ENCODE assay signal across 8 cellular contexts in genomic region chr7:100120518-100121085, GRCh38. TPM values are rescaled to one million over a fixed set of nuclear protein-coding genes. Genes with fewer than 3 reads are reported as not detected.
DNase-seq lines count a peak whose midpoint lies in the region; ATAC-seq and TF ChIP-seq lines count a peak whose summit lies in the region.

No MANE protein-coding gene starts in this region.

- CTCF ChIA-PET in SK-N-SH (lab: Yijun Ruan, JAX) = interaction anchor here (0.8 to 5.0 kb wide), 8 partner anchors 9 to 330 kb away, joined by 3 to 40 read pairs (median 4); no protein-coding TSS in a partner anchor

- ATAC-seq in SK-N-SH treated with all-trans-retinoic acid at 6 μM for 48 hours = no peak
- ATAC-seq in HG03045 (IDR thresholded peaks at IDR 0.05; ENCODE audit: unreplicated experiment) = no peak
- ATAC-seq in HG03439 (IDR thresholded peaks at IDR 0.05; ENCODE audit: unreplicated experiment) = no peak

- peak overlapping the region; percentile 96 for H3K4me2 ChIP-seq in SK-N-SH

- peaks cover 46% of the 10 kb centered on the region for H3K4me1 Mint-ChIP-seq in activated naive CD4-positive, alpha-beta T cell treated with anti-CD3 and anti-CD28 coated beads, Interleukin-2, amount 50 U/mL, for 24 hours

- peaks cover 35% of the 10 kb centered on the region for H3F3A ChIP-seq in SK-N-SH (replicated peaks; ENCODE audit: insufficient read depth)

- H3K9ac ChIP-seq in SK-N-SH (peak overlapping the region; percentile 78), iPS-20b (ENCODE audit: low read depth, low read length) (peak overlapping the region; percentile 93; the same call in 1 of the 2 replicates)

- TF ChIP-seq RAD21 in SK-N-SH (IDR thresholded peaks at IDR 0.05; ENCODE audit: low read length) = no peak

- no peaks in the 10 kb centered on the region for H4K20me1 ChIP-seq in SK-N-SH (ENCODE audit: insufficient read depth)

- H3K4me3 Mint-ChIP-seq in activated naive CD4-positive, alpha-beta T cell treated with anti-CD3 and anti-CD28 coated beads, Interleukin-2, amount 50 U/mL, for 24 hours = peak overlapping the region; percentile 94

- peaks cover 4% of the 10 kb centered on the region for H3K36me3 Mint-ChIP-seq in activated naive CD4-positive, alpha-beta T cell treated with anti-CD3 and anti-CD28 coated beads, Interleukin-2, amount 50 U/mL, for 24 hours

- peak overlapping the region; percentile 100 for H3K27ac Mint-ChIP-seq in activated naive CD4-positive, alpha-beta T cell treated with anti-CD3 and anti-CD28 coated beads, Interleukin-2, amount 50 U/mL, for 24 hours

- TF ChIP-seq EP300 in SK-N-SH (IDR thresholded peaks at IDR 0.05; ENCODE audit: borderline replicate concordance in 1 of 2, low read depth in 1 of 2, low read length in 1 of 2) (no peak), suprapubic skin (IDR thresholded peaks at IDR 0.05) (no peak)

- H3K36me3 ChIP-seq in SK-N-SH (replicated peaks in 1 of 2; ENCODE audit: control insufficient read depth in 1 of 2, insufficient read depth in 2 of 2, low read length in 1 of 2) (peaks cover 13 to 28% of the 10 kb centered on the region in 2 experiments), iPS-20b (ENCODE audit: insufficient read depth, low read depth, low read length) (0 out of 2 replicates have a peak, but pooled peaks cover 10% of the 10 kb centered on the region), suprapubic skin (no peaks in the 10 kb centered on the region)

- H3K79me2 ChIP-seq in SK-N-SH (ENCODE audit: insufficient read depth) = peaks cover 65% of the 10 kb centered on the region

- H3K27ac ChIP-seq in SK-N-SH (ENCODE audit: low read depth in 2 of 2, low read length in 1 of 2) (peak overlapping the region; percentile 84; a peak in 3 of 4 replicates), iPS-20b (ENCODE audit: low read length) (no peak overlapping the region), suprapubic skin (no peak overlapping the region)

- no peak for TF ChIP-seq POLR2A in suprapubic skin (IDR thresholded peaks at IDR 0.05)

- POLR2A ChIA-PET in SK-N-SH (lab: Yijun Ruan, JAX) = interaction anchor here (1.1 to 2.5 kb wide), 3 partner anchors 14 to 29 kb away, joined by 3 to 15 read pairs (median 3); partner anchors contain the start of genes AP4M1, LAMTOR4 and MCM7

- H3K4me3 ChIP-seq in SK-N-SH (ENCODE audit: low read depth in 2 of 2, low read length in 1 of 2) (peak overlapping the region; percentile 69 to 97), iPS-20b (ENCODE audit: low read length) (peak overlapping the region; percentile 92), suprapubic skin (peak overlapping the region; percentile 86)

- H3K9me3 Mint-ChIP-seq in activated naive CD4-positive, alpha-beta T cell treated with anti-CD3 and anti-CD28 coated beads, Interleukin-2, amount 50 U/mL, for 24 hours = no peaks in the 10 kb centered on the region

- peaks cover 8 to 11% of the 10 kb centered on the region in 2 experiments; a peak in 2 of 4 replicates for H3K4me1 ChIP-seq in SK-N-SH (ENCODE audit: control insufficient read depth in 1 of 2, insufficient read depth in 2 of 2, low read depth in 1 of 2, low read length in 1 of 2)
- H3K4me1 ChIP-seq in iPS-20b (ENCODE audit: insufficient read depth, low read length) = 0 out of 2 replicates have a peak, but pooled peaks cover 5% of the 10 kb centered on the region
- H3K4me1 ChIP-seq in suprapubic skin = peaks cover 32% of the 10 kb centered on the region

- H3K27me3 Mint-ChIP-seq in activated naive CD4-positive, alpha-beta T cell treated with anti-CD3 and anti-CD28 coated beads, Interleukin-2, amount 50 U/mL, for 24 hours = no peaks in the 10 kb centered on the region

- peak overlapping the region; percentile 93; the same call in 1 of the 2 replicates for H2AFZ ChIP-seq in SK-N-SH (ENCODE audit: low read depth)

- H3K9me3 ChIP-seq in SK-N-SH = no peaks in the 10 kb centered on the region
- no peaks in the 10 kb centered on the region for H3K9me3 ChIP-seq in iPS-20b (ENCODE audit: insufficient read depth, low read depth, low read length)
- H3K9me3 ChIP-seq in suprapubic skin = no peaks in the 10 kb centered on the region

- TF ChIP-seq CTCF in SK-N-SH (IDR thresholded peaks at IDR 0.05) = no peak
- TF ChIP-seq CTCF in suprapubic skin (IDR thresholded peaks at IDR 0.05) = no peak

- no peaks in the 10 kb centered on the region for H3K27me3 ChIP-seq in SK-N-SH (ENCODE audit: insufficient read depth)
- no peaks in the 10 kb centered on the region for H3K27me3 ChIP-seq in iPS-20b (ENCODE audit: insufficient read depth, low read length)
- H3K27me3 ChIP-seq in suprapubic skin = no peaks in the 10 kb centered on the region

- WGBS in SK-N-SH (ENCODE audit: low lambda C conversion rate) = 67% methylated on average over 4 of the region's 4 CpGs
- 48% methylated on average over 4 of the region's 4 CpGs for WGBS in suprapubic skin

- DNase-seq in SK-N-SH (no peak), suprapubic skin (ENCODE audit: low spot score in 2 of 2) (no peak), ureter (ENCODE audit: low spot score) (no peak)

- no peaks in the 10 kb centered on the region for H3K9me2 ChIP-seq in SK-N-SH

TF ChIP-seq in SK-N-SH, 30 proteins besides CTCF, POLR2A, EP300 and RAD21 (continues in another document):
- TF ChIP-seq MEF2A (IDR thresholded peaks at IDR 0.05; ENCODE audit: borderline replicate concordance, low read depth) (no peak), ZBTB33 (IDR thresholded peaks at IDR 0.05; ENCODE audit: borderline replicate concordance, low read depth) (no peak), FOXJ3 (CRISPR knock-in tag; IDR thresholded peaks at IDR 0.05) (no peak), MAX (IDR thresholded peaks at IDR 0.05; ENCODE audit: low read depth) (no peak), MXI1 (IDR thresholded peaks at IDR 0.05; ENCODE audit: low read depth, low read length) (no peak)

TF ChIP-seq in SK-N-SH treated with all-trans-retinoic acid at 6 μM for 48 hours, 23 proteins besides CTCF, POLR2A, EP300 and RAD21 (continues in another document):
- TF ChIP-seq TOX (CRISPR knock-in tag; IDR thresholded peaks at IDR 0.05; ENCODE audit: borderline replicate concordance) (no peak), ZNF70 (CRISPR knock-in tag; IDR thresholded peaks at IDR 0.05) (no peak), CREB5 (CRISPR knock-in tag; IDR thresholded peaks at IDR 0.05; ENCODE audit: low read depth) (no peak), ESRRG (CRISPR knock-in tag; IDR thresholded peaks at IDR 0.05) (no peak), GLIS3 (CRISPR knock-in tag; IDR thresholded peaks at IDR 0.05) (no peak), RARB (CRISPR knock-in tag; IDR thresholded peaks at IDR 0.05) (no peak), ZFP30 (CRISPR knock-in tag; IDR thresholded peaks at IDR 0.05) (no peak), ZFP3 (CRISPR knock-in tag; IDR thresholded peaks at IDR 0.05) (no peak), ZNF8 (CRISPR knock-in tag; IDR thresholded peaks at IDR 0.05) (no peak)

RNA-seq across cellular contexts. Expression of gene CNPY4, which starts 1.2 kb away (rescaled TPM):
- polyA plus RNA-seq in SK-N-SH (2012; rRNA removed) = 52.0 and 65.0 TPM in 2 replicates
- polyA plus RNA-seq in SK-N-SH (2012; cell fraction: cytosol; rRNA removed) = 59.0 and 61.0 TPM in 2 replicates
- 35.8 and 57.2 TPM in 2 replicates for polyA plus RNA-seq in SK-N-SH (2012; cell fraction: nucleus; rRNA removed)
- total RNA-seq in suprapubic skin (1 to 10 TPM; 4.5 to 7.1 (median 5.4) TPM), ureter (8.7 TPM)

RNA-seq across cellular contexts. Expression of gene TAF6, which starts 1.4 kb away (rescaled TPM):
- 31.7 and 70.5 TPM in 2 replicates for polyA plus RNA-seq in SK-N-SH (2012; rRNA removed)
- 27.8 and 39.3 TPM in 2 replicates for polyA plus RNA-seq in SK-N-SH (2012; cell fraction: cytosol; rRNA removed)
- polyA plus RNA-seq in SK-N-SH (2012; cell fraction: nucleus; rRNA removed) = 97.8 and 115 TPM in 2 replicates
- total RNA-seq in suprapubic skin = 10 to 100 TPM; 31.7 to 59.3 (median 48.9) TPM
- 47.4 TPM for total RNA-seq in ureter

RNA-seq across cellular contexts. Expression of gene MBLAC1, which starts 6.2 kb away (rescaled TPM):
- polyA plus RNA-seq in SK-N-SH (2012; rRNA removed) = 2.5 and 4.4 TPM in 2 replicates
- polyA plus RNA-seq in SK-N-SH (2012; cell fraction: cytosol; rRNA removed) = 2.1 and 3.3 TPM in 2 replicates
- polyA plus RNA-seq in SK-N-SH (2012; cell fraction: nucleus; rRNA removed) = 4.8 and 7.9 TPM in 2 replicates
- 1 to 10 TPM; 2.6 to 6.2 (median 3.6) TPM for total RNA-seq in suprapubic skin
- total RNA-seq in ureter = 1.5 TPM

RNA-seq across cellular contexts. Expression of gene AP4M1, which starts 19.2 kb away (rescaled TPM):
- polyA plus RNA-seq in SK-N-SH (2012; rRNA removed) = 35.0 and 39.2 TPM in 2 replicates
- polyA plus RNA-seq in SK-N-SH (2012; cell fraction: cytosol; rRNA removed) = 22.7 and 25.0 TPM in 2 replicates
- polyA plus RNA-seq in SK-N-SH (2012; cell fraction: nucleus; rRNA removed) = 110 and 133 TPM in 2 replicates
- total RNA-seq in suprapubic skin (10 to 100 TPM; 16.7 to 33.2 (median 31.8) TPM), ureter (19.5 TPM)

RNA-seq across cellular contexts. Expression of gene MCM7, which starts 19.4 kb away (rescaled TPM):
- 235 and 241 TPM in 2 replicates for polyA plus RNA-seq in SK-N-SH (2012; rRNA removed)
- 104 and 136 TPM in 2 replicates for polyA plus RNA-seq in SK-N-SH (2012; cell fraction: cytosol; rRNA removed)
- 652 and 744 TPM in 2 replicates for polyA plus RNA-seq in SK-N-SH (2012; cell fraction: nucleus; rRNA removed)
- total RNA-seq in suprapubic skin = 10 to 100 TPM; 43.8 to 97.0 (median 51.8) TPM
- total RNA-seq in ureter = 52.4 TPM

Comparison
In these comparisons a context has a peak if more than half of its experiments do, and no peak if none do; other contexts are left out.
1. H3K27ac ChIP-seq: peak in SK-N-SH (2 of 2); none in iPS-20b (single experiment) and suprapubic skin (single experiment).
2. Peak in every context shown above with its lines, with median percentiles within 50 percentile points of each other: H3K4me3 ChIP-seq.